Comparison of ENCODE assay signal across 10 cellular contexts in genomic region chr9:37999501-38000189, GRCh38.
A peak's percentile ranks its signal among the peaks of the same experiment; 100 is the strongest.
DNase-seq lines count a peak whose midpoint lies in the region; ATAC-seq, FAIRE-seq and TF ChIP-seq lines count a peak whose summit lies in the region.
"Had no signal": no experiment of that assay in that cellular context is flagged by ENCODE, and none has a peak within 500 bp of the region (broad histone marks: within the 10 kb centered on the region; RNA-seq: fewer than 3 reads in every experiment).

No MANE protein-coding gene starts in this region.

- intact Hi-C loops in activated CD4-positive, alpha-beta T cell treated with anti-CD3 and anti-CD28 coated beads for 36 hours (cut with DNase I, micrococcal nuclease) = loop anchor here in 1 of 2 experiments (10.0 kb wide), 1 partner anchor 55 kb away; no protein-coding TSS in a partner anchor
- intact Hi-C loops in kidney (cut with DNase I) = no loop called here

- H3K27me3 Mint-ChIP-seq in activated CD4-positive, alpha-beta T cell treated with anti-CD3 and anti-CD28 coated beads for 36 hours = no peaks in the 10 kb centered on the region
- no peaks in the 10 kb centered on the region for H3K27me3 Mint-ChIP-seq in WTC11 (ENCODE audit: low read depth)

- H3K4me3 ChIP-seq in kidney (ENCODE audit: low read length in 2 of 2) = no peak overlapping the region

- CTCF ChIA-PET in activated CD4-positive, alpha-beta T cell treated with anti-CD3 and anti-CD28 coated beads for 36 hours (lab: Charles Lee) = interaction anchor here (1.2 to 1.3 kb wide), 2 partner anchors 31 to 86 kb away, joined by 4 read pairs; no protein-coding TSS in a partner anchor
- CTCF ChIA-PET in WTC11 (lab: Charles Lee) = interaction anchor here (0.8 to 3.2 kb wide), 12 partner anchors 9 to 96 kb away, joined by 3 to 14 read pairs (median 4); no protein-coding TSS in a partner anchor

- H3K9ac ChIP-seq in kidney (ENCODE audit: low read length in 2 of 2) = no peak overlapping the region

- no peak overlapping the region for H3K4me3 Mint-ChIP-seq in activated CD4-positive, alpha-beta T cell treated with anti-CD3 and anti-CD28 coated beads for 36 hours
- H3K4me3 Mint-ChIP-seq in WTC11 = no peak overlapping the region

- ATAC-seq in activated CD4-positive, alpha-beta T cell treated with anti-CD3 and anti-CD28 coated beads for 36 hours = peak; percentile 34
- ATAC-seq in WTC11 (no peak), HG03565 (IDR thresholded peaks at IDR 0.05; ENCODE audit: unreplicated experiment) (no peak)

- H3K9me3 ChIP-seq in kidney (ENCODE audit: control insufficient read depth in 1 of 2, low read length in 2 of 2) = no peaks in the 10 kb centered on the region

- H3K27ac ChIP-seq in kidney (ENCODE audit: low read depth in 2 of 2, low read length in 2 of 2) = no peak overlapping the region

- H3K36me3 ChIP-seq in kidney (ENCODE audit: control insufficient read depth in 1 of 2, insufficient read depth in 2 of 2, low read length in 2 of 2) = no peaks in the 10 kb centered on the region

- FAIRE-seq in kidney (lab: Jason Lieb, UNC) = no peak

- peaks cover 6 to 14% of the 10 kb centered on the region in 2 donors for H3K4me1 ChIP-seq in kidney (ENCODE audit: control insufficient read depth in 1 of 2, insufficient read depth in 1 of 2, low read depth in 1 of 2, low read length in 2 of 2)

- TF ChIP-seq CTCF in WTC11 (IDR thresholded peaks at IDR 0.05) (no peak), kidney (IDR thresholded peaks at IDR 0.05; ENCODE audit: borderline replicate concordance, extremely low read depth, insufficient read depth) (no peak)

- no peak overlapping the region for H3K27ac Mint-ChIP-seq in activated CD4-positive, alpha-beta T cell treated with anti-CD3 and anti-CD28 coated beads for 36 hours
- peak overlapping the region; percentile 63; the same call in 1 of the 2 replicates for H3K27ac Mint-ChIP-seq in WTC11

- DNase-seq in activated CD4-positive, alpha-beta T cell treated with anti-CD3 and anti-CD28 coated beads for 36 hours = peak; percentile 14
- DNase-seq in activated CD4-positive, alpha-beta T cell treated with anti-CD3 and anti-CD28 coated beads, Interleukin-2, amount 50 U/mL, for 1 hour = no peak
- DNase-seq in WTC11 (ENCODE audit: low spot score) (no peak), kidney (peak; percentile 52), superior temporal gyrus (ENCODE audit: extremely low spot score) (peak; percentile 79), COLO668 (lab: John Stamatoyannopoulos, UW; ENCODE audit: unreplicated experiment) (no peak), RPMI8226 (no peak)
- DNase-seq: activated effector memory CD4-positive, alpha-beta T cell treated with anti-CD3 and anti-CD28 coated beads, Interleukin-2, amount 50 U/mL, for 16 hours; stimulated activated CD8-positive, alpha-beta memory T cell treated with anti-CD3 and anti-CD28 coated beads, Interleukin-4, amount 100 ng/mL, for 48 hours had no signal

- no peaks in the 10 kb centered on the region for H3K9me3 Mint-ChIP-seq in activated CD4-positive, alpha-beta T cell treated with anti-CD3 and anti-CD28 coated beads for 36 hours (ENCODE audit: low read depth)
- no peaks in the 10 kb centered on the region for H3K9me3 Mint-ChIP-seq in WTC11

- POLR2A ChIA-PET in activated CD4-positive, alpha-beta T cell treated with anti-CD3 and anti-CD28 coated beads for 36 hours (lab: Charles Lee) = no interaction called here
- POLR2A ChIA-PET in WTC11 (lab: Charles Lee) = no interaction called here

- no peaks in the 10 kb centered on the region for H3K36me3 Mint-ChIP-seq in activated CD4-positive, alpha-beta T cell treated with anti-CD3 and anti-CD28 coated beads for 36 hours (ENCODE audit: low read depth)
- no peaks in the 10 kb centered on the region for H3K36me3 Mint-ChIP-seq in WTC11

- H3K4me1 Mint-ChIP-seq in activated CD4-positive, alpha-beta T cell treated with anti-CD3 and anti-CD28 coated beads for 36 hours = peaks cover 8% of the 10 kb centered on the region
- H3K4me1 Mint-ChIP-seq in WTC11 = peaks cover 15% of the 10 kb centered on the region

TF ChIP-seq in WTC11, 78 proteins besides CTCF, POLR2A, EP300 and RAD21:
- TF ChIP-seq ELF4 (CRISPR knock-in tag; IDR thresholded peaks at IDR 0.05; ENCODE audit: low read depth) (no peak), ZNF512 (CRISPR knock-in tag; IDR thresholded peaks at IDR 0.05; ENCODE audit: borderline replicate concordance) (no peak), NR1H2 (CRISPR knock-in tag; IDR thresholded peaks at IDR 0.05) (no peak), CREB1 (CRISPR knock-in tag; IDR thresholded peaks at IDR 0.05) (no peak), NFE2L1 (CRISPR knock-in tag; IDR thresholded peaks at IDR 0.05) (no peak), KAT7 (CRISPR knock-in tag; IDR thresholded peaks at IDR 0.05; ENCODE audit: borderline replicate concordance) (no peak), MXD4 (CRISPR knock-in tag; IDR thresholded peaks at IDR 0.05; ENCODE audit: borderline replicate concordance) (no peak)
- TF ChIP-seq, protein P1, sequence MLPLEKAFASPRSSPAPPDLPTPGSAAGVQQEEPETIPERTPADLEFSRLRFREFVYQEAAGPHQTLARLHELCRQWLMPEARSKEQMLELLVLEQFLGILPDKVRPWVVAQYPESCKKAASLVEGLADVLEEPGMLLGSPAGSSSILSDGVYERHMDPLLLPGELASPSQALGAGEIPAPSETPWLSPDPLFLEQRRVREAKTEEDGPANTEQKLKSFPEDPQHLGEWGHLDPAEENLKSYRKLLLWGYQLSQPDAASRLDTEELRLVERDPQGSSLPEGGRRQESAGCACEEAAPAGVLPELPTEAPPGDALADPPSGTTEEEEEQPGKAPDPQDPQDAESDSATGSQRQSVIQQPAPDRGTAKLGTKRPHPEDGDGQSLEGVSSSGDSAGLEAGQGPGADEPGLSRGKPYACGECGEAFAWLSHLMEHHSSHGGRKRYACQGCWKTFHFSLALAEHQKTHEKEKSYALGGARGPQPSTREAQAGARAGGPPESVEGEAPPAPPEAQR (CRISPR knock-in tag; IDR thresholded peaks at IDR 0.05) = no peak
- TF ChIP-seq, protein P2, sequence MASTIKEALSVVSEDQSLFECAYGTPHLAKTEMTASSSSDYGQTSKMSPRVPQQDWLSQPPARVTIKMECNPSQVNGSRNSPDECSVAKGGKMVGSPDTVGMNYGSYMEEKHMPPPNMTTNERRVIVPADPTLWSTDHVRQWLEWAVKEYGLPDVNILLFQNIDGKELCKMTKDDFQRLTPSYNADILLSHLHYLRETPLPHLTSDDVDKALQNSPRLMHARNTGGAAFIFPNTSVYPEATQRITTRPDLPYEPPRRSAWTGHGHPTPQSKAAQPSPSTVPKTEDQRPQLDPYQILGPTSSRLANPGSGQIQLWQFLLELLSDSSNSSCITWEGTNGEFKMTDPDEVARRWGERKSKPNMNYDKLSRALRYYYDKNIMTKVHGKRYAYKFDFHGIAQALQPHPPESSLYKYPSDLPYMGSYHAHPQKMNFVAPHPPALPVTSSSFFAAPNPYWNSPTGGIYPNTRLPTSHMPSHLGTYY (CRISPR knock-in tag; IDR thresholded peaks at IDR 0.05) = no peak
TF ChIP-seq in WTC11: peak in this region for 0.

Comparison
In these comparisons a context has a peak if more than half of its experiments do, and no peak if none do; other contexts are left out.
1. DNase-seq: peak in activated CD4-positive, alpha-beta T cell treated with anti-CD3 and anti-CD28 coated beads for 36 hours (single experiment), kidney (single experiment) and superior temporal gyrus (single experiment); none in activated CD4-positive, alpha-beta T cell treated with anti-CD3 and anti-CD28 coated beads, Interleukin-2, amount 50 U/mL, for 1 hour (single experiment), WTC11 (single experiment), COLO668 (single experiment) and RPMI8226 (single experiment).